Comparison of ENCODE assay signal across 17 cellular contexts in the genomic region with DNA sequence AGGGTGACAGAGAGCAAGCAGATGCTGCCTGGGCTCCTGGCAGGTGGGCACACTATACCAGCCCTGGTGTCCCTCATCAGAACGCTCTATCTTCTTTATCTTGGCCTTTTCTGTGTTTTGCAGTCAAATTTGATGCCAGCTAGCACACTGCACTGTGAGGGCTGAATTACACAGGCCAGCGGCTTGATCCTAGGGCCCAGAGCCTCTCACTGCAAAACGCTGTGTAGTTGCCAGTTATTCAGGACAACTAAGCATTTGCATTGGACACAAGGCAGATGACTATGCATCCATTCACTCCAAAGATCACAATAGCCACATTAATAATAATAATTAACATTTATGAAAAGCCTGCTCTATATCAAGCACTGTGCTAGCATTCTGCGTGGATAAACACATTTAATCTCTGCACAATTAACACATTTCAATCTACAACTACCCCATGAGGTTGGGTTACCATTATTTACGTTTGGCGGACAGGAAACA.
DNase-seq lines count a peak whose midpoint lies in the region; ATAC-seq, FAIRE-seq and TF ChIP-seq lines count a peak whose summit lies in the region.
"Had no signal": no experiment of that assay in that cellular context is flagged by ENCODE, and none has a peak within 500 bp of the region (broad histone marks: within the 10 kb centered on the region; RNA-seq: fewer than 3 reads in every experiment).

No MANE protein-coding gene starts in this region.

- no peak for ATAC-seq in aorta (ENCODE audit: low FRiP score)
- ATAC-seq: K562 had no signal

- no peak for FAIRE-seq in H54 (lab: Jason Lieb, UNC)
- FAIRE-seq: H1, K562 had no signal

- no peaks in the 10 kb centered on the region for H3K36me3 ChIP-seq in aorta (ENCODE audit: control insufficient read depth in 1 of 2, insufficient read depth in 2 of 2, low read length in 1 of 2)

- intact Hi-C loops in aorta (cut with DNase I): no loop called here

- H3K9me3 ChIP-seq in aorta (ENCODE audit: control insufficient read depth, low read length): no peaks in the 10 kb centered on the region

- peak; percentile 69 for DNase-seq in putamen (ENCODE audit: low spot score)
- no peak for DNase-seq in H54 (ENCODE audit: insufficient read length, low spot score)
- DNase-seq in NCI-H1105 treated with DMSO at 0.1 percent for 48 hours (lab: John Stamatoyannopoulos, UW): no peak
- no peak for DNase-seq in aorta
- no peak for DNase-seq in stimulated activated CD4-positive, alpha-beta T cell treated with anti-CD3 and anti-CD28 coated beads, Interleukin-15, amount 100 ng/mL, for 24 hours
- DNase-seq: CD4-positive, CD25-positive, alpha-beta regulatory T cell; DMS53; MV-4-11; NCI-H1417 treated with DMSO at 0.1 percent for 48 hours; NCI-H2029 treated with DMSO at 0.1 percent for 48 hours; NCI-H510A; NCI-H774; RPMI8226 had no signal

- no peak overlapping the region for H3K4me3 ChIP-seq in aorta (ENCODE audit: low read length in 2 of 2)
- H3K4me3 ChIP-seq: K562 had no signal

- peak overlapping the region; percentile 52 for H3K27ac ChIP-seq in cingulate gyrus (ENCODE audit: low read depth, low read length)
- H3K27ac ChIP-seq in layer of hippocampus (ENCODE audit: low read depth, low read length): peak overlapping the region; percentile 70
- no peak overlapping the region for H3K27ac ChIP-seq in aorta (ENCODE audit: low read depth in 1 of 2, low read length in 2 of 2)

- H3K4me1 ChIP-seq in aorta (ENCODE audit: control insufficient read depth in 1 of 2, insufficient read depth in 2 of 2, low read length in 2 of 2): no peaks in the 10 kb centered on the region

- H3K27me3 ChIP-seq in layer of hippocampus (ENCODE audit: control insufficient read depth, insufficient read depth, low read length): no peaks in the 10 kb centered on the region
- no peaks in the 10 kb centered on the region for H3K27me3 ChIP-seq in aorta (ENCODE audit: control insufficient read depth in 1 of 2, insufficient read depth in 2 of 2, low read length in 1 of 2)

- no peak for TF ChIP-seq POLR2A in H54 (IDR thresholded peaks at IDR 0.05; ENCODE audit: low read depth, low read length)

- 75 to 77% methylated on average over 6 of the region's 6 CpGs for WGBS in aorta, 2 donors

Comparison
In these comparisons a context has a peak if more than half of its experiments do, and no peak if none do; other contexts are left out.
1. H3K27ac ChIP-seq: peak in cingulate gyrus (single experiment) and layer of hippocampus (single experiment); none in aorta (0 of 2).